In the genomic region with DNA sequence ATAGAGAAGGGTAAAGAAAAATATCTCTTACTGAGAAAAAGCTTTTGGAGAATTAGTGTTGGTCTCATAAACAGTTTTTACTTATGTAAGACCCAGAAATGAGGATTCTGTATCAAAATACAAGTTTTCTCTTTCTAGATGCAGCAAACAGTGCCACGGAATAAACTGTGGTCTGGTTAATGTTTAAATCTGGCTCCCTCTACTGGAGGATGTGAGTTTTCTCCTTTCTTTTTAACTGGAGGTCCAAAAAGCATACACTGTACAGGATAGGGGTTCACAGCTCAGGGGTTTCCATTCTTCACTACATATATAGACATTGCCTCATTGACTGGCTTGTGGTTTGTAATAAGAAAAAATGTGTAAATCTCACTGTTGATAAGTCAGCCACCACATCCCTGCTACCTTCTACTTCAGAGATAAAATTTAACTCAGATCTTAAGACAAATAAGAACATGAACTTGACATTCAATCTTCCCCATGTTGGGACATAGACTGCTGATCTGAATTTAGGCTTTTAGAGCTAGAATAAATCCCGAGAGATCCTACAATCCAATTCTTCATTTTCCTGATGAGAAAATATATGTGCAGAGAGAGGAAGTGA, we compare ENCODE assay signal across 8 cellular contexts.
A peak's percentile ranks its signal among the peaks of the same experiment; 100 is the strongest.
DNase-seq lines count a peak whose midpoint lies in the region; ATAC-seq and TF ChIP-seq lines count a peak whose summit lies in the region.

No MANE protein-coding gene starts in this region.

- H3K36me3 ChIP-seq in kidney epithelial cell (ENCODE audit: control insufficient read depth, insufficient read depth, low read length): no peaks in the 10 kb centered on the region
- no peaks in the 10 kb centered on the region for H3K36me3 ChIP-seq in thoracic aorta

- TF ChIP-seq CTCF in kidney epithelial cell (IDR thresholded peaks at IDR 0.05; ENCODE audit: insufficient read depth, low read length, poor library complexity, severe bottlenecking) (peak; percentile 71), thoracic aorta (IDR thresholded peaks at IDR 0.05) (peak; percentile 58)

- DNase-seq in DMS79 treated with DMSO at 0.1 percent for 48 hours (lab: John Stamatoyannopoulos, UW) (peak; percentile 31), NCI-H774 (lab: John Stamatoyannopoulos, UW) (peak; percentile 62), T47D (ENCODE audit: low read depth in 1 of 2, low spot score in 1 of 2) (peak; percentile 29 to 57), kidney epithelial cell (ENCODE audit: low read depth) (no peak), thoracic aorta (ENCODE audit: low spot score) (no peak), foreskin melanocyte (no peak)

- no peak overlapping the region for H3K4me3 ChIP-seq in kidney epithelial cell (ENCODE audit: low read depth, low read length)
- H3K4me3 ChIP-seq in thoracic aorta: no peak overlapping the region

- H3K27me3 ChIP-seq in kidney epithelial cell (ENCODE audit: control insufficient read depth, insufficient read depth, low read length) (no peaks in the 10 kb centered on the region), thoracic aorta (replicated peaks; ENCODE audit: insufficient read depth) (no peaks in the 10 kb centered on the region)

- H3K27ac ChIP-seq in thoracic aorta: no peak overlapping the region

- in situ Hi-C loops in T47D (cut with HindIII; ENCODE audit: low pct_unique_long_range_greater_than_20kb, low sequenced_read_pairs): no loop called here

- no peaks in the 10 kb centered on the region for H3K4me1 ChIP-seq in thoracic aorta (ENCODE audit: control insufficient read depth in 1 of 2, low read depth in 2 of 2)

- ATAC-seq in GM19397 (IDR thresholded peaks at IDR 0.05; ENCODE audit: unreplicated experiment): peak; percentile 79
- peak; percentile 90 for ATAC-seq in HG03460 (IDR thresholded peaks at IDR 0.05; ENCODE audit: unreplicated experiment)
- ATAC-seq in thoracic aorta (ENCODE audit: insufficient number of reproducible peaks, low FRiP score, low read depth): no peak

- H3K9me3 ChIP-seq in thoracic aorta: no peaks in the 10 kb centered on the region

Comparison
In these comparisons a context has a peak if more than half of its experiments do, and no peak if none do; other contexts are left out.
1. DNase-seq: peak in DMS79 treated with DMSO at 0.1 percent for 48 hours (single experiment), NCI-H774 (single experiment) and T47D (2 of 2); none in kidney epithelial cell (single experiment), thoracic aorta (single experiment) and foreskin melanocyte (single experiment).